In genomic region chr12:16076553-16076952, GRCh38 we compare ENCODE assay signal across 8 cellular contexts.
A peak's percentile ranks its signal among the peaks of the same experiment; 100 is the strongest.
DNase-seq lines count a peak whose midpoint lies in the region; ATAC-seq and TF ChIP-seq lines count a peak whose summit lies in the region.

No MANE protein-coding gene starts in this region.

- H3K4me3 Mint-ChIP-seq in activated naive CD4-positive, alpha-beta T cell treated with anti-CD3 and anti-CD28 coated beads, Interleukin-2, amount 10 ng/mL, durations not matched to agents 7 days and 5 days = no peak overlapping the region

- CTCF ChIA-PET in activated naive CD4-positive, alpha-beta T cell treated with anti-CD3 and anti-CD28 coated beads, Interleukin-2, amount 10 ng/mL, durations not matched to agents 7 days and 5 days (lab: Charles Lee) = no interaction called here

- H3K9me3 Mint-ChIP-seq in activated naive CD4-positive, alpha-beta T cell treated with anti-CD3 and anti-CD28 coated beads, Interleukin-2, amount 10 ng/mL, durations not matched to agents 7 days and 5 days = no peaks in the 10 kb centered on the region

- DNase-seq in GM10266 (ENCODE audit: extremely low spot score) (peak; percentile 18), KG1 (lab: John Stamatoyannopoulos, UW) (peak; percentile 1), RPMI7951 (ENCODE audit: low read depth) (peak; percentile 23), iPS DF 19.7 (ENCODE audit: low read depth, low spot score) (peak; percentile 23), esophagus squamous epithelium (lab: John Stamatoyannopoulos, UW) (no peak)
- no peak for DNase-seq in activated naive CD4-positive, alpha-beta T cell treated with anti-CD3 and anti-CD28 coated beads, Interleukin-2, amount 10 ng/mL, durations not matched to agents 7 days and 5 days
- no peak for DNase-seq in stimulated activated CD8-positive, alpha-beta memory T cell treated with anti-CD3 and anti-CD28 coated beads, Interleukin-4, amount 100 ng/mL, for 48 hours

- H3K36me3 ChIP-seq in esophagus squamous epithelium = no peaks in the 10 kb centered on the region

- H3K27me3 Mint-ChIP-seq in activated naive CD4-positive, alpha-beta T cell treated with anti-CD3 and anti-CD28 coated beads, Interleukin-2, amount 10 ng/mL, durations not matched to agents 7 days and 5 days = no peaks in the 10 kb centered on the region

- H3K27ac ChIP-seq in esophagus squamous epithelium = no peak overlapping the region

- intact Hi-C loops in esophagus squamous epithelium (cut with DNase I) = no loop called here

- H3K27ac Mint-ChIP-seq in activated naive CD4-positive, alpha-beta T cell treated with anti-CD3 and anti-CD28 coated beads, Interleukin-2, amount 10 ng/mL, durations not matched to agents 7 days and 5 days = no peak overlapping the region

- H3K4me3 ChIP-seq in esophagus squamous epithelium = no peak overlapping the region

- ATAC-seq in GM21619 (IDR thresholded peaks at IDR 0.05; ENCODE audit: unreplicated experiment) = peak; percentile 91

- H3K4me1 Mint-ChIP-seq in activated naive CD4-positive, alpha-beta T cell treated with anti-CD3 and anti-CD28 coated beads, Interleukin-2, amount 10 ng/mL, durations not matched to agents 7 days and 5 days = no peaks in the 10 kb centered on the region

- no peaks in the 10 kb centered on the region for H3K9me3 ChIP-seq in esophagus squamous epithelium

- H3K4me1 ChIP-seq in esophagus squamous epithelium = no peaks in the 10 kb centered on the region

- 36 to 50% methylated on average over 2 of the region's 2 CpGs for WGBS in esophagus squamous epithelium, 2 donors

- peak; percentile 54 for TF ChIP-seq CTCF in GM10266 (IDR thresholded peaks at IDR 0.05; ENCODE audit: control insufficient read depth, insufficient read depth, low read depth, missing control alignments)
- peak in 1 of 6 experiments; percentile 18 for TF ChIP-seq CTCF in esophagus squamous epithelium (IDR thresholded peaks at IDR 0.05)

- no peaks in the 10 kb centered on the region for H3K36me3 Mint-ChIP-seq in activated naive CD4-positive, alpha-beta T cell treated with anti-CD3 and anti-CD28 coated beads, Interleukin-2, amount 10 ng/mL, durations not matched to agents 7 days and 5 days

- TF ChIP-seq POLR2A in esophagus squamous epithelium (IDR thresholded peaks at IDR 0.05) = no peak

- H3K27me3 ChIP-seq in esophagus squamous epithelium = no peaks in the 10 kb centered on the region

Comparison
In these comparisons a context has a peak if more than half of its experiments do, and no peak if none do; other contexts are left out.
1. DNase-seq: peak in GM10266 (single experiment), KG1 (single experiment), RPMI7951 (single experiment) and iPS DF 19.7 (single experiment); none in activated naive CD4-positive, alpha-beta T cell treated with anti-CD3 and anti-CD28 coated beads, Interleukin-2, amount 10 ng/mL, durations not matched to agents 7 days and 5 days (single experiment), stimulated activated CD8-positive, alpha-beta memory T cell treated with anti-CD3 and anti-CD28 coated beads, Interleukin-4, amount 100 ng/mL, for 48 hours (single experiment) and esophagus squamous epithelium (single experiment).